ENCODE assay signal across 28 cellular contexts in the genomic region with DNA sequence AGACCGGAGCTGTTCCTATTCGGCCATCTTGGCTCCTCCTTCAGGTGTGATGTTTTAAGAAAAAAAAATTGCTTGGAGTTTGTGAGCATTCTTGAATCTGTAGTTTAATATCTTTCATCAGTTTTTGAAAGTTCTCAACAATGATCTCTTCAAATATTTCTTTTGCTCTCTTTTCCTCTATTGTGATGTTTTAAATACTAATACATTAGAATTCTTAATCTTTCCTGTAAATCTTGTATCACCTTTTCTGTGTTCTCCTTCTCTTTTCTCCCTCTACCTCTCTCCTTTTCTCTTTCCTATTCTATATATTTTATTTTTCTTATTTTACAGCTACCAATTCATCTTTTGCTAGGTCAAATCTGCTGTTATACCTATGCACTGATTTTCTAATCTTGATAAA.
"Had no signal": no experiment of that assay in that cellular context is flagged by ENCODE, and none has a peak within 500 bp of the region (broad histone marks: within the 10 kb centered on the region; RNA-seq: fewer than 3 reads in every experiment).

No MANE protein-coding gene starts in this region.

- H3K27ac ChIP-seq: adrenal gland, ascending aorta, body of pancreas, brain microvascular endothelial cell, breast epithelium, cardiac muscle cell had no signal

- H3K9me3 ChIP-seq: ascending aorta, body of pancreas had no signal

- DNase-seq: activated effector memory CD4-positive, alpha-beta T cell treated with anti-CD3 and anti-CD28 coated beads, Interleukin-2, amount 50 U/mL, for 16 hours; activated effector memory CD4-positive, alpha-beta T cell treated with Interleukin-2 at 50 U/mL for 16 hours; activated gamma-delta T cell; activated gamma-delta T cell treated with Interleukin-2 at 50 U/mL for 16 hours; activated naive CD4-positive, alpha-beta T cell; activated naive CD4-positive, alpha-beta T cell treated with anti-CD3 and anti-CD28 coated beads for 36 hours; activated naive CD4-positive, alpha-beta T cell treated with anti-CD3 and anti-CD28 coated beads, Interleukin-2, amount 10 ng/mL, durations not matched to agents 7 days and 5 days; activated naive CD4-positive, alpha-beta T cell treated with anti-CD3 and anti-CD28 coated beads, Interleukin-2, amount 50 U/mL, for 16 hours; activated naive CD4-positive, alpha-beta T cell treated with Interleukin-2 at 50 U/mL for 16 hours; activated naive CD8-positive, alpha-beta T cell treated with anti-CD3 and anti-CD28 coated beads for 36 hours; activated naive CD8-positive, alpha-beta T cell treated with anti-CD3 and anti-CD28 coated beads, Interleukin-2, amount 10 ng/mL, durations not matched to agents 7 days and 5 days; activated naive CD8-positive, alpha-beta T cell treated with anti-CD3 and anti-CD28 coated beads, Interleukin-2, amount 50 U/mL, for 24 hours; activated T-cell treated with anti-CD3 and anti-CD28 coated beads, Interleukin-2, amount 50 U/mL, for 4 hours; activated T-cell treated with anti-CD3 and anti-CD28 coated beads, Interleukin-2, amount 50 U/mL, for 48 hours; activated T-cell treated with anti-CD3 and anti-CD28 coated beads, Interleukin-2, amount 50 U/mL, for 72 hours; adrenal gland; amniotic stem cell; amygdala; anterior cingulate cortex; aorta; body of pancreas; brain microvascular endothelial cell; caudate nucleus; central memory CD4-positive, alpha-beta T cell; cerebellar nuclear complex had no signal

- H3K4me1 ChIP-seq: adrenal gland, ascending aorta, body of pancreas, breast epithelium had no signal

- H3K4me3 ChIP-seq: adrenal gland, ascending aorta, body of pancreas, breast epithelium, cardiac muscle cell had no signal

- H3K36me3 ChIP-seq: adrenal gland, ascending aorta, brain microvascular endothelial cell, breast epithelium, cardiac muscle cell had no signal
